16 cellular contexts compared by ENCODE assay signal in the genomic region with DNA sequence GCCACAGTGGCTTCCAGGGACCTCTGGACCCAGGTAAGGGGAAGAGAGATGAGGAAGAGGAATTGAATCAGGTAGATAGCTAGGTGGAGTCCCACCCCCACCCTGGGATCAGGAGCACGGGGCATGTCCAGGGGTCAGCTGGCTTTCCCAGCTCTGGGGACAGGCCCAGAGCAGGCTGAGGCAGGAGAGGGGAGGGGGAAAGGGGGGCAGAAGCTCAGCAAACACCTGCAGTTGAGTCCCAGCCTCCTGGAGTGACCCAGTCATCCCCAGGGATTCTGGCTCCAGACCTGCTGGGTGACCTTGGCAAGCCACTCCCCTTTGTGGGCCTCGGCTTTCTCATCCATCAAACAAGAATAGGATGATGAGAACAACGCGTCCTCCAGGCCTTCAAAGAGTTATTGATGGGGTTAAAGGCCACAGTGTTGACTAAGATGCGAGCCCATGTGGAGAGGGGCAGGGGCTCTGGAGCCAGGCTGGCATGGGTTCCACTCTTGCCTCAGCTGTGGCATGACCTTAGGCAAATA. TPM values are rescaled to one million over a fixed set of nuclear protein-coding genes. Genes with fewer than 3 reads are reported as not detected.
DNase-seq lines count a peak whose midpoint lies in the region; ATAC-seq, FAIRE-seq and TF ChIP-seq lines count a peak whose summit lies in the region.
"Had no signal": no experiment of that assay in that cellular context is flagged by ENCODE, and none has a peak within 500 bp of the region (broad histone marks: within the 10 kb centered on the region; RNA-seq: fewer than 3 reads in every experiment).

No MANE protein-coding gene starts in this region.

- peaks cover 72% of the 10 kb centered on the region for H3K79me2 ChIP-seq in PC-9 (ENCODE audit: low read depth)

- no peak for TF ChIP-seq POLR2A in uterus (IDR thresholded peaks at IDR 0.05)

- peak overlapping the region; percentile 37 for H3K27ac Mint-ChIP-seq in Caco-2 (ENCODE audit: unreplicated experiment)
- H3K27ac Mint-ChIP-seq in CD4-positive, alpha-beta memory T cell, result peak overlapping the region in 1 of 7 donors; percentile 8
- no peak overlapping the region for H3K27ac Mint-ChIP-seq in nephron progenitor cell

- no TSS peak for BruUV-seq in Caco-2 (replicated peaks; lab: Mats Ljungman, UMichigan)
- no TSS peak for BruUV-seq in PC-9 (replicated peaks; lab: Mats Ljungman, UMichigan)

- no peak for FAIRE-seq in kidney (lab: Jason Lieb, UNC)

- H3K27ac ChIP-seq in PC-9 (peak overlapping the region; percentile 22; the same call in 1 of the 2 replicates), kidney (ENCODE audit: low read depth in 2 of 2, low read length in 2 of 2) (peak overlapping the region; percentile 48 to 61), psoas muscle (peak overlapping the region; percentile 21), uterus (no peak overlapping the region)
- no peak overlapping the region for H3K27ac ChIP-seq in CD4-positive, alpha-beta memory T cell (ENCODE audit: low read depth, low read length)
- H3K27ac ChIP-seq: foreskin keratinocyte, SK-N-MC had no signal

- no peaks in the 10 kb centered on the region for H3K9me2 ChIP-seq in PC-9 (ENCODE audit: insufficient read depth)

- no peak overlapping the region for H2AFZ ChIP-seq in PC-9

- H3K4me1 Mint-ChIP-seq in Caco-2 (ENCODE audit: low read depth, unreplicated experiment) (peaks cover 61% of the 10 kb centered on the region), nephron progenitor cell (peaks cover 78% of the 10 kb centered on the region)
- H3K4me1 Mint-ChIP-seq in CD4-positive, alpha-beta memory T cell, result peaks cover 13 to 60% (median 32%) of the 10 kb centered on the region in 4 donors

- intact Hi-C loops in Caco-2 (cut with micrococcal nuclease; ENCODE audit: unreplicated experiment), result loop anchor here (1.0 to 5.0 kb wide), 2 partner anchors 8 to 34 kb away; a partner anchor contains a TSS
- intact Hi-C loops in PC-9 (cut with micrococcal nuclease; ENCODE audit: unreplicated experiment), result no loop called here
- intact Hi-C loops in kidney (cut with DNase I), result no loop called here
- intact Hi-C loops in psoas muscle (cut with DNase I), result no loop called here
- intact Hi-C loops in CD4-positive, alpha-beta memory T cell (cut with micrococcal nuclease), result no loop called here
- intact Hi-C loops in uterus (cut with DNase I; ENCODE audit: low total_unique reads), result no loop called here

- H3K4me1 ChIP-seq in Caco-2 (peaks cover 57% of the 10 kb centered on the region), PC-9 (replicated peaks; ENCODE audit: insufficient read depth) (peaks cover 55% of the 10 kb centered on the region), kidney (ENCODE audit: control insufficient read depth in 1 of 2, insufficient read depth in 1 of 2, low read depth in 1 of 2, low read length in 2 of 2) (peaks cover 29 to 65% of the 10 kb centered on the region in 2 donors), psoas muscle (peaks cover 42% of the 10 kb centered on the region), uterus (no peaks in the 10 kb centered on the region)
- H3K4me1 ChIP-seq in CD4-positive, alpha-beta memory T cell (ENCODE audit: insufficient read depth, low read length), result peaks cover 31% of the 10 kb centered on the region

- no peaks in the 10 kb centered on the region for H3K9me3 Mint-ChIP-seq in Caco-2 (ENCODE audit: unreplicated experiment)
- H3K9me3 Mint-ChIP-seq in CD4-positive, alpha-beta memory T cell, result peaks cover 0 to 3% (median 0%) of the 10 kb centered on the region in 8 donors
- H3K9me3 Mint-ChIP-seq in nephron progenitor cell, result no peaks in the 10 kb centered on the region

- no peak for ATAC-seq in psoas muscle
- ATAC-seq: foreskin keratinocyte had no signal

- H3K4me3 ChIP-seq in Caco-2 (ENCODE audit: low read depth, low read length), result no peak overlapping the region
- H3K4me3 ChIP-seq in PC-9, result no peak overlapping the region
- H3K4me3 ChIP-seq in kidney (ENCODE audit: low read length in 2 of 2), result no peak overlapping the region
- H3K4me3 ChIP-seq in psoas muscle, result no peak overlapping the region
- no peak overlapping the region for H3K4me3 ChIP-seq in CD4-positive, alpha-beta memory T cell (ENCODE audit: low read length in 2 of 2)
- no peak overlapping the region for H3K4me3 ChIP-seq in uterus
- H3K4me3 ChIP-seq: SK-N-MC had no signal

- H3F3A ChIP-seq in PC-9 (ENCODE audit: insufficient read depth, low read depth), result peaks cover 24% of the 10 kb centered on the region

- peak overlapping the region; percentile 51 for H3K4me2 ChIP-seq in PC-9

- peaks cover 18% of the 10 kb centered on the region; the same call in 1 of the 2 replicates for H4K20me1 ChIP-seq in PC-9 (ENCODE audit: insufficient read depth)

- peak overlapping the region in 1 of 2 donors; percentile 22 for H3K9ac ChIP-seq in kidney (ENCODE audit: low read length in 2 of 2)

- H3K9me3 ChIP-seq in Caco-2 (no peaks in the 10 kb centered on the region), PC-9 (ENCODE audit: insufficient read depth, low read depth) (no peaks in the 10 kb centered on the region), kidney (ENCODE audit: control insufficient read depth in 1 of 2, low read length in 2 of 2) (no peaks in the 10 kb centered on the region), psoas muscle (no peaks in the 10 kb centered on the region), uterus (no peaks in the 10 kb centered on the region)
- no peaks in the 10 kb centered on the region for H3K9me3 ChIP-seq in CD4-positive, alpha-beta memory T cell (ENCODE audit: control insufficient read depth in 1 of 2, low read length in 2 of 2)

- H3K36me3 Mint-ChIP-seq in Caco-2 (ENCODE audit: insufficient read depth, unreplicated experiment), result peaks cover 54% of the 10 kb centered on the region
- peaks cover 0 to under 1% of the 10 kb centered on the region in 2 donors for H3K36me3 Mint-ChIP-seq in CD4-positive, alpha-beta memory T cell
- H3K36me3 Mint-ChIP-seq in nephron progenitor cell (ENCODE audit: low read depth), result no peaks in the 10 kb centered on the region

- no peaks in the 10 kb centered on the region for H3K27me3 ChIP-seq in Caco-2 (replicated peaks; ENCODE audit: control insufficient read depth, insufficient read depth, low read length)
- H3K27me3 ChIP-seq in PC-9 (ENCODE audit: insufficient read depth, low read depth), result no peaks in the 10 kb centered on the region
- no peaks in the 10 kb centered on the region for H3K27me3 ChIP-seq in psoas muscle (ENCODE audit: insufficient read depth in 3 of 3, low read length in 2 of 3)
- no peaks in the 10 kb centered on the region for H3K27me3 ChIP-seq in CD4-positive, alpha-beta memory T cell (ENCODE audit: insufficient read depth, low read length)
- H3K27me3 ChIP-seq in uterus, result no peaks in the 10 kb centered on the region
- H3K27me3 ChIP-seq: foreskin keratinocyte had no signal

- H3K27me3 Mint-ChIP-seq in Caco-2 (ENCODE audit: insufficient read depth, unreplicated experiment) (no peaks in the 10 kb centered on the region), nephron progenitor cell (ENCODE audit: low read depth, poor library complexity) (peaks cover 28% of the 10 kb centered on the region)
- H3K27me3 Mint-ChIP-seq in CD4-positive, alpha-beta memory T cell, result no peaks in the 10 kb centered on the region

- H3K36me3 ChIP-seq in Caco-2 (ENCODE audit: control insufficient read depth, insufficient read depth, low read length) (peaks cover 39% of the 10 kb centered on the region), PC-9 (ENCODE audit: low read depth) (peaks cover 9% of the 10 kb centered on the region; the same call in 1 of the 2 replicates), kidney (ENCODE audit: control insufficient read depth in 1 of 2, insufficient read depth in 2 of 2, low read length in 2 of 2) (no peaks in the 10 kb centered on the region), psoas muscle (ENCODE audit: insufficient read depth in 1 of 2, low read depth in 1 of 2) (no peaks in the 10 kb centered on the region), uterus (no peaks in the 10 kb centered on the region)
- H3K36me3 ChIP-seq in CD4-positive, alpha-beta memory T cell (ENCODE audit: insufficient read depth, low read length), result no peaks in the 10 kb centered on the region

- 58 to 65% (median 60%) methylated on average over 5 of the region's 5 CpGs for WGBS in psoas muscle, 3 donors

- DNase-seq in Caco-2 (peak; percentile 73 to 89), PC-9 (no peak), kidney (no peak), psoas muscle (no peak), uterus (no peak), nephron progenitor cell (no peak), C1 segment of cervical spinal cord (lab: John Stamatoyannopoulos, UW) (no peak)
- no peak for DNase-seq in CD4-positive, alpha-beta memory T cell
- DNase-seq: activated CD4-positive, alpha-beta T cell treated with anti-CD3 and anti-CD28 coated beads, Interleukin-2, amount 50 U/mL, for 1 hour; activated T-cell treated with anti-CD3 and anti-CD28 coated beads, Interleukin-2, amount 50 U/mL, for 1 hour; EL; foreskin keratinocyte; KBM-7; NCI-H1105; stimulated activated CD4-positive, alpha-beta T cell treated with anti-CD3 and anti-CD28 coated beads, Interleukin-15, amount 100 ng/mL, for 24 hours had no signal

- H3K4me3 Mint-ChIP-seq in Caco-2 (ENCODE audit: unreplicated experiment) (peak overlapping the region; percentile 55), nephron progenitor cell (no peak overlapping the region)
- H3K4me3 Mint-ChIP-seq in CD4-positive, alpha-beta memory T cell, result peak overlapping the region in 1 of 8 donors; percentile 57

- POLR2A ChIA-PET in Caco-2 (lab: Charles Lee), result interaction anchor here (1.0 to 4.2 kb wide), 3 partner anchors 8 to 53 kb away, joined by 4 to 33 read pairs (median 4); a partner anchor contains a TSS
- POLR2A ChIA-PET in PC-9 (lab: Charles Lee; ENCODE audit: unreplicated experiment), result interaction anchor here (0.7 kb wide), 1 partner anchor 16 kb away, joined by 7 read pairs; a partner anchor contains a TSS
- POLR2A ChIA-PET in CD4-positive, alpha-beta memory T cell (lab: Charles Lee; ENCODE audit: partially characterized antibody), result no interaction called here

- TF ChIP-seq CTCF in Caco-2 (IDR thresholded peaks at IDR 0.05; ENCODE audit: insufficient read depth in 1 of 2, low read depth in 1 of 2, low read length in 1 of 2, severe bottlenecking in 1 of 2, unreplicated experiment in 1 of 2) (no peak), PC-9 (conservative IDR thresholded peaks at IDR 0.05) (no peak), kidney (IDR thresholded peaks at IDR 0.05; ENCODE audit: borderline replicate concordance, extremely low read depth, insufficient read depth) (no peak), psoas muscle (IDR thresholded peaks at IDR 0.05) (no peak), uterus (IDR thresholded peaks at IDR 0.05) (no peak), nephron progenitor cell (IDR thresholded peaks at IDR 0.05) (no peak)

- CTCF ChIA-PET in Caco-2 (lab: Charles Lee), result interaction anchor here (1.2 to 7.9 kb wide), 5 partner anchors 9 to 52 kb away, joined by 3 to 74 read pairs (median 6); a partner anchor contains a TSS
- CTCF ChIA-PET in PC-9 (lab: Charles Lee), result no interaction called here
- CTCF ChIA-PET in CD4-positive, alpha-beta memory T cell (lab: Charles Lee; ENCODE audit: partially characterized antibody), result interaction anchor here (2.4 kb wide), 1 partner anchor 16 kb away, joined by 7 read pairs; a partner anchor contains a TSS

RNA-seq across cellular contexts. Expression of a gene that starts 16.0 kb away (rescaled TPM):
- 492 and 501 TPM in 2 replicates for total RNA-seq in Caco-2 (2022)
- total RNA-seq in PC-9 (2021), result 145 and 184 TPM in 2 replicates
- 40.7 TPM for total RNA-seq in kidney
- polyA plus RNA-seq in kidney (ENCODE audit: insufficient read depth, low read depth, low replicate concordance), result 127 TPM
- 10 to 100 TPM; 47.3 to 70.7 (median 57.7) TPM for total RNA-seq in psoas muscle
- polyA plus RNA-seq in psoas muscle, result 10 to 100 TPM; 18.6 to 99.9 (median 57.3) TPM
- total RNA-seq in CD4-positive, alpha-beta memory T cell, result 10 to 100 TPM; 23.0 to 23.5 TPM
- polyA plus RNA-seq in CD4-positive, alpha-beta memory T cell, result 10 to 100 TPM; 24.9 to 27.0 TPM
- total RNA-seq in uterus, result 10 to 100 TPM; 19.1 to 85.3 (median 53.0) TPM

RNA-seq across cellular contexts. Expression of a gene that starts 25.6 kb away (rescaled TPM):
- 87.1 and 102 TPM in 2 replicates for total RNA-seq in Caco-2 (2022)
- total RNA-seq in PC-9 (2021), result 151 and 184 TPM in 2 replicates
- total RNA-seq in kidney, result 80.8 TPM
- 58.2 TPM for polyA plus RNA-seq in kidney (ENCODE audit: insufficient read depth, low read depth, low replicate concordance)
- total RNA-seq in psoas muscle, result 10 to 100 TPM; 16.0 to 27.5 (median 18.9) TPM
- 10 to 100 TPM; 16.8 to 19.8 (median 17.5) TPM for polyA plus RNA-seq in psoas muscle
- total RNA-seq in CD4-positive, alpha-beta memory T cell, result 100 to 1,000 TPM; 144 to 157 TPM
- polyA plus RNA-seq in CD4-positive, alpha-beta memory T cell, result 10 to 100 TPM in 1 of 2 donors, 1 to 10 TPM in 1; 9.5 to 36.8 TPM
- total RNA-seq in uterus, result 100 to 1,000 TPM in 1 of 4 donors, 10 to 100 TPM in 3; 21.3 to 222 (median 70.4) TPM

RNA-seq across cellular contexts. Expression of a gene that starts 36.4 kb away (rescaled TPM):
- total RNA-seq in Caco-2 (2022), result 19.3 and 25.0 TPM in 2 replicates
- 17.5 and 24.0 TPM in 2 replicates for total RNA-seq in PC-9 (2021)
- 38.6 TPM for total RNA-seq in kidney
- 16.1 TPM for polyA plus RNA-seq in kidney (ENCODE audit: insufficient read depth, low read depth, low replicate concordance)
- 1 to 10 TPM; 4.5 to 9.6 (median 5.4) TPM for total RNA-seq in psoas muscle
- polyA plus RNA-seq in psoas muscle, result 1 to 10 TPM; 3.9 to 5.2 (median 4.7) TPM
- total RNA-seq in CD4-positive, alpha-beta memory T cell, result 100 to 1,000 TPM; 194 to 202 TPM
- 10 to 100 TPM; 13.2 to 24.1 TPM for polyA plus RNA-seq in CD4-positive, alpha-beta memory T cell
- 10 to 100 TPM; 20.7 to 57.6 (median 32.3) TPM for total RNA-seq in uterus

Comparison
In these comparisons a context has a peak if more than half of its experiments do, and no peak if none do; other contexts are left out.
1. DNase-seq: peak in Caco-2 (2 of 2); none in PC-9 (0 of 2), kidney (single experiment), psoas muscle (0 of 2), CD4-positive, alpha-beta memory T cell (0 of 5), uterus (0 of 2), nephron progenitor cell (single experiment) and C1 segment of cervical spinal cord (0 of 14).
2. H3K27ac ChIP-seq: peak in PC-9 (single experiment), kidney (2 of 2) and psoas muscle (single experiment); none in CD4-positive, alpha-beta memory T cell (single experiment) and uterus (0 of 2).